ENCODE assay signal across 8 cellular contexts in the genomic region with DNA sequence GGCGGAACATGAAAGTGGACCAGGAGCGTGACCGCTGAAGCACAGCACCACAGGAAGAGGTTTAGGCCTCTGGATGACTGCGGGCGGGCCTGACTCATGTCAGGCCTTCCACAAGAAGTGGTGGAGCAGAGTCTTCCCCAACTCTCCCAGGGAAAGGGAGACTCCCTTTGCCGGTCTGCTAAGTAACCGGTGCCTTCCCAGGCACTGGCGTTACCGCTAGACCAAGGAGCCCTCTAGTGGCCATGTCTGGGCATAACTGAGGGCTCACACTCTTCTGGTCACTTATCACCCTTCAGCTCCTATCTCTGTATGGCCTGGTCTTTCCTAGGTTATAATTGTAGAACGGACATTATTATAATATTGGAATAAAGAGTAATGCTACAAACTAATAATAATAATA.
A peak's percentile ranks its signal among the peaks of the same experiment; 100 is the strongest.
DNase-seq lines count a peak whose midpoint lies in the region; ATAC-seq lines count a peak whose summit lies in the region.

No MANE protein-coding gene starts in this region.

- POLR2A ChIA-PET in activated CD4-positive, alpha-beta memory T cell treated with anti-CD3 and anti-CD28 coated beads, Interleukin-2, amount 10 ng/mL, durations not matched to agents 7 days and 5 days (lab: Charles Lee) = no interaction called here

- H3K4me1 Mint-ChIP-seq in activated CD4-positive, alpha-beta memory T cell treated with anti-CD3 and anti-CD28 coated beads, Interleukin-2, amount 10 ng/mL, durations not matched to agents 7 days and 5 days = no peaks in the 10 kb centered on the region

- no peaks in the 10 kb centered on the region for H3K27me3 Mint-ChIP-seq in activated CD4-positive, alpha-beta memory T cell treated with anti-CD3 and anti-CD28 coated beads, Interleukin-2, amount 10 ng/mL, durations not matched to agents 7 days and 5 days

- CTCF ChIA-PET in activated CD4-positive, alpha-beta memory T cell treated with anti-CD3 and anti-CD28 coated beads, Interleukin-2, amount 10 ng/mL, durations not matched to agents 7 days and 5 days (lab: Charles Lee) = no interaction called here

- peaks cover 11% of the 10 kb centered on the region for H3K9me3 Mint-ChIP-seq in activated CD4-positive, alpha-beta memory T cell treated with anti-CD3 and anti-CD28 coated beads, Interleukin-2, amount 10 ng/mL, durations not matched to agents 7 days and 5 days

- ATAC-seq in GM21381 (IDR thresholded peaks at IDR 0.05; ENCODE audit: unreplicated experiment) (no peak), GM19463 (IDR thresholded peaks at IDR 0.05; ENCODE audit: unreplicated experiment) (no peak)

- no peak overlapping the region for H3K27ac Mint-ChIP-seq in activated CD4-positive, alpha-beta memory T cell treated with anti-CD3 and anti-CD28 coated beads, Interleukin-2, amount 10 ng/mL, durations not matched to agents 7 days and 5 days

- no peaks in the 10 kb centered on the region for H3K36me3 Mint-ChIP-seq in activated CD4-positive, alpha-beta memory T cell treated with anti-CD3 and anti-CD28 coated beads, Interleukin-2, amount 10 ng/mL, durations not matched to agents 7 days and 5 days (ENCODE audit: low read depth)

- DNase-seq in NOMO-1 treated with DMSO at 0.1 percent for 48 hours (lab: John Stamatoyannopoulos, UW; ENCODE audit: unreplicated experiment) = peak; percentile 25
- DNase-seq in NOMO-1 treated with dmso at 0.1 percent for 144 hours (lab: John Stamatoyannopoulos, UW; ENCODE audit: unreplicated experiment) = no peak
- peak; percentile 53 for DNase-seq in NAMALWA (ENCODE audit: low spot score)
- DNase-seq in activated CD4-positive, alpha-beta memory T cell treated with anti-CD3 and anti-CD28 coated beads, Interleukin-2, amount 10 ng/mL, durations not matched to agents 7 days and 5 days = peak; percentile 19
- DNase-seq in inferior parietal cortex (ENCODE audit: extremely low spot score) = peak; percentile 37
- DNase-seq in stimulated activated naive CD4-positive, alpha-beta T cell treated with Interleukin-2 at 50 U/mL for 16 hours (lab: John Stamatoyannopoulos, UW) = no peak

- no peak overlapping the region for H3K4me3 Mint-ChIP-seq in activated CD4-positive, alpha-beta memory T cell treated with anti-CD3 and anti-CD28 coated beads, Interleukin-2, amount 10 ng/mL, durations not matched to agents 7 days and 5 days

Comparison
In these comparisons a context has a peak if more than half of its experiments do, and no peak if none do; other contexts are left out.
1. DNase-seq: peak in NOMO-1 treated with DMSO at 0.1 percent for 48 hours (single experiment), NAMALWA (single experiment), activated CD4-positive, alpha-beta memory T cell treated with anti-CD3 and anti-CD28 coated beads, Interleukin-2, amount 10 ng/mL, durations not matched to agents 7 days and 5 days (single experiment) and inferior parietal cortex (single experiment); none in NOMO-1 treated with dmso at 0.1 percent for 144 hours (single experiment) and stimulated activated naive CD4-positive, alpha-beta T cell treated with Interleukin-2 at 50 U/mL for 16 hours (single experiment).